In genomic region chr2:86286518-86286917, GRCh38 we compare ENCODE assay signal across 15 cellular contexts. TPM values are rescaled to one million over a fixed set of nuclear protein-coding genes. Genes with fewer than 3 reads are reported as not detected.
A peak's percentile ranks its signal among the peaks of the same experiment; 100 is the strongest.
DNase-seq lines count a peak whose midpoint lies in the region; ATAC-seq and TF ChIP-seq lines count a peak whose summit lies in the region.
"Had no signal": no experiment of that assay in that cellular context is flagged by ENCODE, and none has a peak within 500 bp of the region (broad histone marks: within the 10 kb centered on the region; RNA-seq: fewer than 3 reads in every experiment).

No MANE protein-coding gene starts in this region.

- no peak overlapping the region for H3K27ac Mint-ChIP-seq in osteocyte (ENCODE audit: unreplicated experiment)

- H3K4me3 Mint-ChIP-seq in osteocyte (ENCODE audit: unreplicated experiment) = no peak overlapping the region

- H3K4me1 Mint-ChIP-seq in osteocyte (ENCODE audit: unreplicated experiment) = no peaks in the 10 kb centered on the region

- no peaks in the 10 kb centered on the region for H3K9me3 Mint-ChIP-seq in osteocyte (ENCODE audit: unreplicated experiment)

- ATAC-seq in SK-N-SH treated with all-trans-retinoic acid at 6 μM for 48 hours (peak; percentile 25; the same call in 1 of the 3 replicates), left cardiac atrium (peak; percentile 8 to 27)
- ATAC-seq: A549, GM12878, HCT116, PC-3 had no signal

- no peak for TF ChIP-seq CTCF in osteocyte (IDR thresholded peaks at IDR 0.05)

- H3K27me3 Mint-ChIP-seq in osteocyte (ENCODE audit: unreplicated experiment) = peaks cover 52% of the 10 kb centered on the region

- no peaks in the 10 kb centered on the region for H3K36me3 Mint-ChIP-seq in osteocyte (ENCODE audit: unreplicated experiment)

- DNase-seq in CMK (ENCODE audit: low read depth) = peak; percentile 20
- no peak for DNase-seq in left cardiac atrium
- DNase-seq in osteocyte (ENCODE audit: extremely low spot score, unreplicated experiment) = peak; percentile 17
- DNase-seq in central memory CD4-positive, alpha-beta T cell = no peak
- no peak for DNase-seq in stimulated activated CD4-positive, alpha-beta T cell treated with anti-CD3 and anti-CD28 coated beads, Interleukin-2, amount 100 ng/mL, for 48 hours
- no peak for DNase-seq in SHP77 treated with DMSO at 0.1 percent for 48 hours (lab: John Stamatoyannopoulos, UW)
- DNase-seq: C1 segment of cervical spinal cord, DMS 273 treated with DMSO at 0.1 percent for 48 hours, GDM1, NCI-H1930, PC-3 had no signal

- intact Hi-C loops in left cardiac atrium (cut with DNase I) = no loop called here

TF ChIP-seq in SK-N-SH treated with all-trans-retinoic acid at 6 μM for 48 hours, 23 proteins besides CTCF, POLR2A, EP300 and RAD21:
- TF ChIP-seq OSR1 (CRISPR knock-in tag; IDR thresholded peaks at IDR 0.05) (no peak), ZFP3 (CRISPR knock-in tag; IDR thresholded peaks at IDR 0.05) (no peak), ZFP30 (CRISPR knock-in tag; IDR thresholded peaks at IDR 0.05) (no peak), RARB (CRISPR knock-in tag; IDR thresholded peaks at IDR 0.05) (no peak), ZNF70 (CRISPR knock-in tag; IDR thresholded peaks at IDR 0.05) (no peak), ISL1 (CRISPR knock-in tag; IDR thresholded peaks at IDR 0.05) (no peak), ESRRG (CRISPR knock-in tag; IDR thresholded peaks at IDR 0.05) (no peak)

RNA-seq across cellular contexts. Expression of gene REEP1, which starts 50.9 kb away (rescaled TPM):
- total RNA-seq in left cardiac atrium = 10 to 100 TPM; 15.7 to 22.5 TPM
- 0.16 TPM in 1 of 2 replicates, not detected in the other for total RNA-seq in osteocyte
- total RNA-seq: PC-3 had no signal

Comparison
In these comparisons a context has a peak if more than half of its experiments do, and no peak if none do; other contexts are left out.
1. DNase-seq: peak in CMK (single experiment) and osteocyte (single experiment); none in left cardiac atrium (single experiment), central memory CD4-positive, alpha-beta T cell (single experiment), stimulated activated CD4-positive, alpha-beta T cell treated with anti-CD3 and anti-CD28 coated beads, Interleukin-2, amount 100 ng/mL, for 48 hours (0 of 2) and SHP77 treated with DMSO at 0.1 percent for 48 hours (single experiment).
2. RNA of gene REEP1, which starts 50.9 kb away (total RNA-seq): 15.7 to 22.5 TPM in left cardiac atrium; 0.16 TPM in osteocyte; every median in the first group is over 10 times any median in the second.